34 cellular contexts compared by ENCODE assay signal in the genomic region with DNA sequence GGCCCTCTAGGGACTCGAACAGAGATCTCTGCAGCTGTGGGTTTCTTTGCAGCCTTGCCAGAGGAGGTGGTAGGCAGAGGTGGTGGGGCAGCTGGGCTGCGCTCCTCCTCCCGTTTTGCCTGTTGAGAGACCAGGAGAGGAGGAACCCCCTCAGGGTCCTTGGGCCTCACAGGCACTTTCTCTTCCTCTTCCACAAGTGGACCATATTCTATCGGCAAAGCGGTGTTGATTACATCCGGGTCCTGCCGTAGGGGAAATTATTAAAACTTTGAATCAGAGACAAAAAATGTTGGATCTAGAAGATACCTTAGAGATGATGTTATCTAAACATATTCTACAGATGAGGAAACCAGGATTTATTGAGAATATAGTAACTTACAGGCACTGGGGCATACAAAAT.
"Had no signal": no experiment of that assay in that cellular context is flagged by ENCODE, and none has a peak within 500 bp of the region (broad histone marks: within the 10 kb centered on the region; RNA-seq: fewer than 3 reads in every experiment).

No MANE protein-coding gene starts in this region.

- H3K9me3 Mint-ChIP-seq: activated naive CD8-positive, alpha-beta T cell treated with anti-CD3 and anti-CD28 coated beads for 36 hours; activated T-cell treated with anti-CD3 and anti-CD28 coated beads, Interleukin-2, amount 50 U/mL, for 4 hours had no signal

- H3K27me3 Mint-ChIP-seq: activated naive CD8-positive, alpha-beta T cell treated with anti-CD3 and anti-CD28 coated beads for 36 hours had no signal

- H3K27ac Mint-ChIP-seq: activated CD8-positive, alpha-beta T cell treated with anti-CD3 and anti-CD28 coated beads, Interleukin-2, amount 10 ng/mL, durations not matched to agents 7 days and 5 days; activated naive CD8-positive, alpha-beta T cell treated with anti-CD3 and anti-CD28 coated beads for 36 hours had no signal

- ATAC-seq: activated CD8-positive, alpha-beta T cell treated with anti-CD3 and anti-CD28 coated beads, Interleukin-2, amount 10 ng/mL, durations not matched to agents 7 days and 5 days; activated T-cell treated with anti-CD3 and anti-CD28 coated beads, Interleukin-2, amount 50 U/mL, for 4 hours; PC-3 had no signal

- H3K4me1 ChIP-seq: Peyer's patch had no signal

- H3K4me3 Mint-ChIP-seq: activated CD8-positive, alpha-beta T cell treated with anti-CD3 and anti-CD28 coated beads, Interleukin-2, amount 10 ng/mL, durations not matched to agents 7 days and 5 days; activated naive CD8-positive, alpha-beta T cell treated with anti-CD3 and anti-CD28 coated beads for 36 hours; activated T-cell treated with anti-CD3 and anti-CD28 coated beads, Interleukin-2, amount 50 U/mL, for 4 hours had no signal

- H3K4me3 ChIP-seq: cardiac muscle cell, coronary artery, Peyer's patch had no signal

- H3K36me3 Mint-ChIP-seq: activated naive CD8-positive, alpha-beta T cell treated with anti-CD3 and anti-CD28 coated beads for 36 hours had no signal

- H3K27me3 ChIP-seq: cardiac muscle cell, Peyer's patch had no signal

- H3K9me3 ChIP-seq: Peyer's patch had no signal

- DNase-seq: activated CD4-positive, alpha-beta T cell treated with anti-CD3 and anti-CD28 coated beads for 1 hour; activated CD4-positive, alpha-beta T cell treated with anti-CD3 and anti-CD28 coated beads for 48 hours; activated CD4-positive, alpha-beta T cell treated with anti-CD3 and anti-CD28 coated beads, Interleukin-2, amount 50 U/mL, for 4 hours; activated CD4-positive, CD25-positive, alpha-beta regulatory T cell; activated CD8-positive, alpha-beta T cell treated with anti-CD3 and anti-CD28 coated beads, Interleukin-2, amount 10 ng/mL, durations not matched to agents 7 days and 5 days; activated effector memory CD4-positive, alpha-beta T cell treated with anti-CD3 and anti-CD28 coated beads, Interleukin-2, amount 50 U/mL, for 16 hours; activated naive CD4-positive, alpha-beta T cell; activated naive CD4-positive, alpha-beta T cell treated with anti-CD3 and anti-CD28 coated beads, Interleukin-2, amount 50 U/mL, for 16 hours; activated naive CD8-positive, alpha-beta T cell treated with anti-CD3 and anti-CD28 coated beads for 36 hours; activated T-cell treated with anti-CD3 and anti-CD28 coated beads, Interleukin-2, amount 50 U/mL, for 4 hours; amniotic stem cell; aorta; NCI-H1092 treated with DMSO at 0.1 percent for 48 hours; NCI-H1417; NCI-H146; NCI-H187 treated with DMSO at 0.1 percent for 48 hours; NCI-H2081; NCI-H2171 treated with DMSO at 0.1 percent for 48 hours; NCI-H2227 treated with DMSO at 0.1 percent for 48 hours; NCI-H446 treated with DMSO at 0.1 percent for 48 hours; NCI-H524; NCI-H69; NCI-H82; PC-3; Peyer's patch; RPMI8226; SIG-M5; SW 1271; T-helper 1 cell; T-helper 2 cell; T-helper 9 cell; WERI-Rb-1 had no signal

- H3K27ac ChIP-seq: cardiac muscle cell, coronary artery, Peyer's patch, WERI-Rb-1 had no signal

- H3K36me3 ChIP-seq: cardiac muscle cell, Peyer's patch, WERI-Rb-1 had no signal
